8 cellular contexts compared by ENCODE assay signal in the genomic region with DNA sequence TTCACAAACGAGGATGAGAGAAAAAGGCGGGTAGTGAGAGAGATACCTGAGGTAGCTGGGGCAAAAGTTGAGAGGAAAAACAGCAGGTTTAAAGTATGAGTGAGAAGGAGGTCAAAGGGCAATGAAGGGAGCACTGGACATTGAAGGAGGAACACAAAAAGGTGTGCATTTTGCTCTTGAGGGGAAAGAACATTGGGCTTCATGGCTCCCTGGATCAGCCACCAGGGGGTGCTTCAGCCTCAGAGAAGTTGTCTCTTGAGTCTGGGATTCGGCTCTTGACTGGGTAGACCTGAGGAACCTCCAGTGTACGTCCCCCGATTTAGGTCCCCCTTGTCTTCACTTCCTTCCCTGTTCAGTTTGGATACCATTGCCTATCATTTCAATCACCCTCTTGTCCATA.
DNase-seq lines count a peak whose midpoint lies in the region; ATAC-seq and TF ChIP-seq lines count a peak whose summit lies in the region.

No MANE protein-coding gene starts in this region.

- no peak for TF ChIP-seq EP300 in esophagus muscularis mucosa (IDR thresholded peaks at IDR 0.05)

- no peak for TF ChIP-seq POLR2A in esophagus muscularis mucosa (IDR thresholded peaks at IDR 0.05; ENCODE audit: low read depth)

- peaks cover 19% of the 10 kb centered on the region for H3K4me1 Mint-ChIP-seq in nephron progenitor cell
- no peaks in the 10 kb centered on the region for H3K4me1 Mint-ChIP-seq in activated T-helper 1 cell treated with anti-CD3 and anti-CD28 coated beads, Interleukin-12 subunit alpha, Interleukin-12 subunit beta, Interleukin-2, Interleukin-4 antibody, amounts not matched to agents 30 ng/mL and 10 ng/mL and 1 ng/mL, durations not matched to agents 14 hours and 24 hours and 36 hours (ENCODE audit: low read depth)

- no peak for ATAC-seq in GM21737 (IDR thresholded peaks at IDR 0.05; ENCODE audit: unreplicated experiment)

- peaks cover 0 to 22% (median 10%) of the 10 kb centered on the region in 4 donors for H3K4me1 ChIP-seq in esophagus muscularis mucosa

- peaks cover 13% of the 10 kb centered on the region for H3K27me3 Mint-ChIP-seq in nephron progenitor cell (ENCODE audit: low read depth, poor library complexity)
- H3K27me3 Mint-ChIP-seq in activated T-helper 1 cell treated with anti-CD3 and anti-CD28 coated beads, Interleukin-12 subunit alpha, Interleukin-12 subunit beta, Interleukin-2, Interleukin-4 antibody, amounts not matched to agents 30 ng/mL and 10 ng/mL and 1 ng/mL, durations not matched to agents 14 hours and 24 hours and 36 hours (ENCODE audit: insufficient read depth): peaks cover 13% of the 10 kb centered on the region

- TF ChIP-seq CTCF in GM12865 (IDR thresholded peaks at IDR 0.05; ENCODE audit: insufficient read depth, low read depth, low read length, missing control alignments) (peak; percentile 89), esophagus muscularis mucosa (IDR thresholded peaks at IDR 0.05) (peak; percentile 59 to 79 (median 71)), nephron progenitor cell (IDR thresholded peaks at IDR 0.05) (peak; percentile 57)

- no peak overlapping the region for H3K27ac ChIP-seq in esophagus muscularis mucosa (replicated peaks in 1 of 4)

- 59% methylated on average over 5 of the region's 5 CpGs for whole genome bisulfite sequencing in esophagus muscularis mucosa

- DNase-seq in GM12865 (ENCODE audit: low read depth) (peak; percentile 68), M059J (ENCODE audit: low read depth) (peak; percentile 51), esophagus muscularis mucosa (ENCODE audit: extremely low spot score) (peak; percentile 91), nephron progenitor cell (peak; percentile 61), NCI-H345 (lab: John Stamatoyannopoulos, UW) (no peak)
- DNase-seq in activated CD4-positive, alpha-beta T cell treated with anti-CD3 and anti-CD28 coated beads for 4 hours: peak; percentile 4 to 11
- no peak for DNase-seq in activated T-helper 1 cell treated with anti-CD3 and anti-CD28 coated beads, Interleukin-12 subunit alpha, Interleukin-12 subunit beta, Interleukin-2, Interleukin-4 antibody, amounts not matched to agents 30 ng/mL and 10 ng/mL and 1 ng/mL, durations not matched to agents 14 hours and 24 hours and 36 hours (ENCODE audit: low spot score)

- H3K36me3 Mint-ChIP-seq in nephron progenitor cell (ENCODE audit: low read depth): no peaks in the 10 kb centered on the region
- H3K36me3 Mint-ChIP-seq in activated T-helper 1 cell treated with anti-CD3 and anti-CD28 coated beads, Interleukin-12 subunit alpha, Interleukin-12 subunit beta, Interleukin-2, Interleukin-4 antibody, amounts not matched to agents 30 ng/mL and 10 ng/mL and 1 ng/mL, durations not matched to agents 14 hours and 24 hours and 36 hours (ENCODE audit: low read depth): no peaks in the 10 kb centered on the region

- H3K9me3 Mint-ChIP-seq in nephron progenitor cell: no peaks in the 10 kb centered on the region
- H3K9me3 Mint-ChIP-seq in activated T-helper 1 cell treated with anti-CD3 and anti-CD28 coated beads, Interleukin-12 subunit alpha, Interleukin-12 subunit beta, Interleukin-2, Interleukin-4 antibody, amounts not matched to agents 30 ng/mL and 10 ng/mL and 1 ng/mL, durations not matched to agents 14 hours and 24 hours and 36 hours: no peaks in the 10 kb centered on the region

- no peak overlapping the region for H3K4me3 Mint-ChIP-seq in nephron progenitor cell
- no peak overlapping the region for H3K4me3 Mint-ChIP-seq in activated T-helper 1 cell treated with anti-CD3 and anti-CD28 coated beads, Interleukin-12 subunit alpha, Interleukin-12 subunit beta, Interleukin-2, Interleukin-4 antibody, amounts not matched to agents 30 ng/mL and 10 ng/mL and 1 ng/mL, durations not matched to agents 14 hours and 24 hours and 36 hours

- H3K4me3 ChIP-seq in GM12865 (ENCODE audit: low read depth, low read length) (no peak overlapping the region), esophagus muscularis mucosa (no peak overlapping the region)

- H3K9me3 ChIP-seq in esophagus muscularis mucosa: no peaks in the 10 kb centered on the region

- peaks cover 0 to 3% (median 0%) of the 10 kb centered on the region in 4 donors for H3K27me3 ChIP-seq in esophagus muscularis mucosa

- H3K27ac Mint-ChIP-seq in nephron progenitor cell: no peak overlapping the region
- no peak overlapping the region for H3K27ac Mint-ChIP-seq in activated T-helper 1 cell treated with anti-CD3 and anti-CD28 coated beads, Interleukin-12 subunit alpha, Interleukin-12 subunit beta, Interleukin-2, Interleukin-4 antibody, amounts not matched to agents 30 ng/mL and 10 ng/mL and 1 ng/mL, durations not matched to agents 14 hours and 24 hours and 36 hours

- intact Hi-C loops in esophagus muscularis mucosa (cut with DNase I): loop anchor here (2.0 kb wide), 1 partner anchor 67 kb away; no protein-coding TSS in a partner anchor
- intact Hi-C loops in activated T-helper 1 cell treated with anti-CD3 and anti-CD28 coated beads, Interleukin-12 subunit alpha, Interleukin-12 subunit beta, Interleukin-2, Interleukin-4 antibody, amounts not matched to agents 30 ng/mL and 10 ng/mL and 1 ng/mL, durations not matched to agents 14 hours and 24 hours and 36 hours (cut with micrococcal nuclease): loop anchor here (1.0 to 5.0 kb wide), 2 partner anchors 57 to 68 kb away; no protein-coding TSS in a partner anchor

- no peaks in the 10 kb centered on the region for H3K36me3 ChIP-seq in esophagus muscularis mucosa

Comparison
In these comparisons a context has a peak if more than half of its experiments do, and no peak if none do; other contexts are left out.
1. DNase-seq: peak in GM12865 (single experiment), M059J (single experiment), activated CD4-positive, alpha-beta T cell treated with anti-CD3 and anti-CD28 coated beads for 4 hours (2 of 2), esophagus muscularis mucosa (single experiment) and nephron progenitor cell (single experiment); none in activated T-helper 1 cell treated with anti-CD3 and anti-CD28 coated beads, Interleukin-12 subunit alpha, Interleukin-12 subunit beta, Interleukin-2, Interleukin-4 antibody, amounts not matched to agents 30 ng/mL and 10 ng/mL and 1 ng/mL, durations not matched to agents 14 hours and 24 hours and 36 hours (single experiment) and NCI-H345 (single experiment).
2. Peak in every context shown above with its lines, with median percentiles within 50 percentile points of each other: CTCF ChIP-seq.